13 cellular contexts compared by ENCODE assay signal in genomic region chr1:237817277-237817676, GRCh38.
DNase-seq lines count a peak whose midpoint lies in the region; ATAC-seq and TF ChIP-seq lines count a peak whose summit lies in the region.
"Had no signal": no experiment of that assay in that cellular context is flagged by ENCODE, and none has a peak within 500 bp of the region (broad histone marks: within the 10 kb centered on the region; RNA-seq: fewer than 3 reads in every experiment).

No MANE protein-coding gene starts in this region.

- no peaks in the 10 kb centered on the region for H3K9me1 ChIP-seq in IMR-90 (ENCODE audit: insufficient read depth, low read length)

- H3K27me3 ChIP-seq in IMR-90 (ENCODE audit: control insufficient read depth, insufficient read depth, low read length) (no peaks in the 10 kb centered on the region), thoracic aorta (replicated peaks; ENCODE audit: insufficient read depth) (no peaks in the 10 kb centered on the region), GM23338 (ENCODE audit: insufficient read depth) (no peaks in the 10 kb centered on the region)
- H3K27me3 ChIP-seq: BLaER1 treated with 17β-estradiol and CSF1 and Interleukin-3, amounts not matched to agents 10 nM and 100 nM had no signal

- no peak overlapping the region for H3K27ac Mint-ChIP-seq in stimulated activated naive B cell treated with anti-CD40 and anti-IgM and Interleukin-4, amounts not matched to agents 10 μg/mL and 1 μg/mL and 100 μg/mL, for 72 hours
- H3K27ac Mint-ChIP-seq in GM23338 = no peak overlapping the region
- H3K27ac Mint-ChIP-seq: CD4-positive, CD25-positive, alpha-beta regulatory T cell had no signal

- no peaks in the 10 kb centered on the region for H3K79me1 ChIP-seq in IMR-90 (ENCODE audit: low read depth in 1 of 2, low read length in 2 of 2)

- in situ Hi-C loops in IMR-90 (cut with MboI; ENCODE audit: low sequenced_read_pairs) = no loop called here

- H3K36me3 Mint-ChIP-seq in stimulated activated naive B cell treated with anti-CD40 and anti-IgM and Interleukin-4, amounts not matched to agents 10 μg/mL and 1 μg/mL and 100 μg/mL, for 72 hours = no peaks in the 10 kb centered on the region
- peaks cover 15% of the 10 kb centered on the region; the same call in 2 of the 3 replicates for H3K36me3 Mint-ChIP-seq in GM23338 (ENCODE audit: low read depth)
- H3K36me3 Mint-ChIP-seq: CD4-positive, CD25-positive, alpha-beta regulatory T cell had no signal

- H2AFZ ChIP-seq in IMR-90 (replicated peaks; ENCODE audit: low read length, poor library complexity) (no peak overlapping the region), GM23338 (no peak overlapping the region)
- H2AFZ ChIP-seq: GM23248 had no signal

- no peak overlapping the region for H3K4me3 Mint-ChIP-seq in stimulated activated naive B cell treated with anti-CD40 and anti-IgM and Interleukin-4, amounts not matched to agents 10 μg/mL and 1 μg/mL and 100 μg/mL, for 72 hours
- no peak overlapping the region for H3K4me3 Mint-ChIP-seq in GM23338
- H3K4me3 Mint-ChIP-seq: CD4-positive, CD25-positive, alpha-beta regulatory T cell had no signal

- H4K5ac ChIP-seq in IMR-90 (ENCODE audit: low read depth, low read length) = no peak overlapping the region

- CTCF ChIA-PET in IMR-90 (lab: Yijun Ruan, JAX) = interaction anchor here (0.6 to 1.2 kb wide), 3 partner anchors 34 to 1277 kb away, joined by 3 read pairs; no protein-coding TSS in a partner anchor

- no peak overlapping the region for H4K91ac ChIP-seq in IMR-90 (ENCODE audit: insufficient read depth, low read depth, low read length)

- no peaks in the 10 kb centered on the region for H3K9me2 ChIP-seq in GM23338 (ENCODE audit: insufficient read depth)

- H3F3A ChIP-seq in GM23338 (replicated peaks; ENCODE audit: low read depth) = no peaks in the 10 kb centered on the region

- TF ChIP-seq CTCF in IMR-90 (conservative IDR thresholded peaks at IDR 0.05; ENCODE audit: low read depth, low read length) = no peak
- TF ChIP-seq CTCF in thoracic aorta (IDR thresholded peaks at IDR 0.05) = no peak
- TF ChIP-seq CTCF in GM23338 (conservative IDR thresholded peaks at IDR 0.05; ENCODE audit: low read depth in 2 of 2) = no peak

- peaks cover 1% of the 10 kb centered on the region; the same call in 1 of the 2 replicates for H3K9me3 ChIP-seq in IMR-90 (ENCODE audit: control insufficient read depth, insufficient read depth, low read length)
- no peaks in the 10 kb centered on the region for H3K9me3 ChIP-seq in thoracic aorta
- H3K9me3 ChIP-seq: BLaER1 treated with 17β-estradiol and CSF1 and Interleukin-3, amounts not matched to agents 10 nM and 100 nM had no signal

- WGBS in IMR-90 (ENCODE audit: extremely low coverage in 2 of 2, insufficient read length in 1 of 2), 2 experiments = no CpG with 5 or more reads among the region's 1 CpG

- H3K4me3 ChIP-seq in IMR-90 (ENCODE audit: insufficient read depth, low read depth, low read length) = no peak overlapping the region
- H3K4me3 ChIP-seq in thoracic aorta = no peak overlapping the region
- H3K4me3 ChIP-seq in GM23338 = no peak overlapping the region
- H3K4me3 ChIP-seq: BLaER1 treated with 17β-estradiol and CSF1 and Interleukin-3, amounts not matched to agents 10 nM and 100 nM; GM23248 had no signal

- no peak overlapping the region for H3K4ac ChIP-seq in IMR-90 (ENCODE audit: low read depth, low read length)

- POLR2A ChIA-PET in IMR-90 (lab: Charles Lee; ENCODE audit: unreplicated experiment) = interaction anchor here (0.6 kb wide), 1 partner anchor 101 kb away, joined by 3 read pairs; no protein-coding TSS in a partner anchor

- H3K4me2 ChIP-seq in IMR-90 (ENCODE audit: low read depth, low read length) (no peak overlapping the region), GM23338 (no peak overlapping the region)
- H3K4me2 ChIP-seq: BLaER1 treated with 17β-estradiol and CSF1 and Interleukin-3, amounts not matched to agents 10 nM and 100 nM had no signal

- no peaks in the 10 kb centered on the region for H3K79me2 ChIP-seq in GM23338 (replicated peaks; ENCODE audit: insufficient read depth)

- H3K18ac ChIP-seq in IMR-90 (ENCODE audit: low read depth, low read length) = no peak overlapping the region

- ATAC-seq in IMR-90 (ENCODE audit: low read depth) = peak; percentile 35
- ATAC-seq in thoracic aorta (ENCODE audit: insufficient number of reproducible peaks, low FRiP score, low read depth) = peak; percentile 75
- ATAC-seq in stimulated activated naive B cell treated with anti-CD40 and anti-IgM and Interleukin-4, amounts not matched to agents 10 μg/mL and 1 μg/mL and 100 μg/mL, for 72 hours (replicated peaks) = no peak
- ATAC-seq in GM23338 = no peak

- dilution Hi-C loops in IMR-90 (cut with HindIII; ENCODE audit: low sequenced_read_pairs, unreplicated experiment) = no loop called here

- DNase-seq in EL = peak; percentile 13
- no peak for DNase-seq in IMR-90
- peak; percentile 41 for DNase-seq in astrocyte of the hippocampus (ENCODE audit: low read depth, low spot score)
- no peak for DNase-seq in thoracic aorta (ENCODE audit: low spot score)
- no peak for DNase-seq in stimulated activated naive B cell treated with anti-CD40 and anti-IgM and Interleukin-4, amounts not matched to agents 10 μg/mL and 1 μg/mL and 100 μg/mL, for 72 hours
- DNase-seq in iPS-NIHi7 (ENCODE audit: extremely low spot score) = no peak
- DNase-seq in GM23338 (ENCODE audit: low spot score) = no peak
- DNase-seq: ACHN; CD4-positive, CD25-positive, alpha-beta regulatory T cell; DMS53; GM23248; H7 had no signal

- H3K56ac ChIP-seq in IMR-90 (ENCODE audit: extremely low read depth, insufficient read depth, low read length) = no peak overlapping the region

- BruUV-seq in IMR-90 (replicated peaks; lab: Mats Ljungman, UMichigan) = no TSS peak

- H3K4me1 Mint-ChIP-seq in stimulated activated naive B cell treated with anti-CD40 and anti-IgM and Interleukin-4, amounts not matched to agents 10 μg/mL and 1 μg/mL and 100 μg/mL, for 72 hours = no peaks in the 10 kb centered on the region
- peaks cover 13% of the 10 kb centered on the region for H3K4me1 Mint-ChIP-seq in GM23338
- H3K4me1 Mint-ChIP-seq: CD4-positive, CD25-positive, alpha-beta regulatory T cell had no signal

- no peak overlapping the region for H2BK15ac ChIP-seq in IMR-90 (ENCODE audit: low read depth, low read length)

- H3K9me3 Mint-ChIP-seq in stimulated activated naive B cell treated with anti-CD40 and anti-IgM and Interleukin-4, amounts not matched to agents 10 μg/mL and 1 μg/mL and 100 μg/mL, for 72 hours = peaks cover 0 to 2% of the 10 kb centered on the region in 2 donors
- peaks cover 6% of the 10 kb centered on the region; the same call in 2 of the 3 replicates for H3K9me3 Mint-ChIP-seq in GM23338

- H2BK20ac ChIP-seq in IMR-90 (ENCODE audit: low read depth, low read length) = no peak overlapping the region

- H3K27ac ChIP-seq in IMR-90 (ENCODE audit: insufficient read depth, low read length) = no peak overlapping the region
- peak overlapping the region; percentile 28 to 61 for H3K27ac ChIP-seq in thoracic aorta
- no peak overlapping the region for H3K27ac ChIP-seq in GM23338 (ENCODE audit: low read depth)
- H3K27ac ChIP-seq: BLaER1 treated with 17β-estradiol and CSF1 and Interleukin-3, amounts not matched to agents 10 nM and 100 nM; GM23248 had no signal

- no peak for TF ChIP-seq POLR2A in IMR-90 (IDR thresholded peaks at IDR 0.05; ENCODE audit: low read depth, low read length)

- H4K8ac ChIP-seq in IMR-90 (ENCODE audit: low read depth in 2 of 2, low read length in 2 of 2) = no peak overlapping the region

- no peak for TF ChIP-seq RAD21 in IMR-90 (IDR thresholded peaks at IDR 0.05; ENCODE audit: low read length)

- H3K36me3 ChIP-seq in IMR-90 (ENCODE audit: control insufficient read depth, insufficient read depth, low read length) (no peaks in the 10 kb centered on the region), thoracic aorta (no peaks in the 10 kb centered on the region), GM23338 (ENCODE audit: insufficient read depth) (no peaks in the 10 kb centered on the region)
- H3K36me3 ChIP-seq: BLaER1 treated with 17β-estradiol and CSF1 and Interleukin-3, amounts not matched to agents 10 nM and 100 nM had no signal

- no peak overlapping the region for H2BK5ac ChIP-seq in IMR-90 (ENCODE audit: low read depth, low read length, poor library complexity, severe bottlenecking)

- no peak overlapping the region for H3K23ac ChIP-seq in IMR-90 (ENCODE audit: low read depth, low read length)

- intact Hi-C loops in IMR-90 (cut with micrococcal nuclease) = no loop called here

- H4K20me1 ChIP-seq in IMR-90 (ENCODE audit: insufficient read depth, low read length) = no peaks in the 10 kb centered on the region
- H4K20me1 ChIP-seq in GM23338 (replicated peaks; ENCODE audit: insufficient read depth) = no peaks in the 10 kb centered on the region
- H4K20me1 ChIP-seq: BLaER1 treated with 17β-estradiol and CSF1 and Interleukin-3, amounts not matched to agents 10 nM and 100 nM had no signal

- H3K14ac ChIP-seq in IMR-90 (replicated peaks; ENCODE audit: low read depth, low read length) = no peak overlapping the region

- peaks cover 0 to 4% of the 10 kb centered on the region in 2 donors for H3K27me3 Mint-ChIP-seq in stimulated activated naive B cell treated with anti-CD40 and anti-IgM and Interleukin-4, amounts not matched to agents 10 μg/mL and 1 μg/mL and 100 μg/mL, for 72 hours
- H3K27me3 Mint-ChIP-seq in GM23338 (ENCODE audit: insufficient read depth, low read depth, poor library complexity) = no peaks in the 10 kb centered on the region
- H3K27me3 Mint-ChIP-seq: CD4-positive, CD25-positive, alpha-beta regulatory T cell had no signal

- no peaks in the 10 kb centered on the region for H3K4me1 ChIP-seq in IMR-90 (ENCODE audit: control insufficient read depth, insufficient read depth, low read length)
- peaks cover 5 to 26% of the 10 kb centered on the region in 2 donors for H3K4me1 ChIP-seq in thoracic aorta (ENCODE audit: control insufficient read depth in 1 of 2, low read depth in 2 of 2)
- H3K4me1 ChIP-seq in GM23338 (ENCODE audit: insufficient read depth) = 0 out of 2 replicates have a peak, but pooled peaks cover 10% of the 10 kb centered on the region
- H3K4me1 ChIP-seq: BLaER1 treated with 17β-estradiol and CSF1 and Interleukin-3, amounts not matched to agents 10 nM and 100 nM had no signal

- no peak overlapping the region for H2BK120ac ChIP-seq in IMR-90 (ENCODE audit: low read depth, low read length)

- H3K9ac ChIP-seq in IMR-90 (ENCODE audit: low read depth, low read length) = no peak overlapping the region
- H3K9ac ChIP-seq: BLaER1 treated with 17β-estradiol and CSF1 and Interleukin-3, amounts not matched to agents 10 nM and 100 nM; GM23248 had no signal

- no peak overlapping the region for H2AK9ac ChIP-seq in IMR-90 (replicated peaks; ENCODE audit: low read depth, low read length, poor library complexity)

- H2AK5ac ChIP-seq in IMR-90 (ENCODE audit: low read depth, low read length) = no peak overlapping the region

TF ChIP-seq in IMR-90, 13 proteins besides CTCF, POLR2A, EP300 and RAD21 (continues in another document):
- TF ChIP-seq MAFK (IDR thresholded peaks at IDR 0.05; ENCODE audit: low read depth, low read length) (no peak), FOS (IDR thresholded peaks at IDR 0.05; ENCODE audit: low read depth, low read length) (no peak)

TF ChIP-seq in GM23338, 12 proteins besides CTCF, POLR2A, EP300 and RAD21 (continues in another document):
- TF ChIP-seq CREB1 (CRISPR knock-in tag; IDR thresholded peaks at IDR 0.05; ENCODE audit: low read depth) = no peak
- no peak for TF ChIP-seq NANOG (IDR thresholded peaks at IDR 0.05; ENCODE audit: borderline replicate concordance)
- TF ChIP-seq ZNF331 (CRISPR knock-in tag; IDR thresholded peaks at IDR 0.05; ENCODE audit: low read depth) = no peak

Comparison
In these comparisons a context has a peak if more than half of its experiments do, and no peak if none do; other contexts are left out.
1. DNase-seq: peak in EL (single experiment) and astrocyte of the hippocampus (single experiment); none in IMR-90 (single experiment), thoracic aorta (single experiment), stimulated activated naive B cell treated with anti-CD40 and anti-IgM and Interleukin-4, amounts not matched to agents 10 μg/mL and 1 μg/mL and 100 μg/mL, for 72 hours (single experiment), iPS-NIHi7 (single experiment) and GM23338 (single experiment).
2. ATAC-seq: peak in IMR-90 (single experiment) and thoracic aorta (single experiment); none in stimulated activated naive B cell treated with anti-CD40 and anti-IgM and Interleukin-4, amounts not matched to agents 10 μg/mL and 1 μg/mL and 100 μg/mL, for 72 hours (0 of 2) and GM23338 (single experiment).
3. H3K27ac ChIP-seq: peak in thoracic aorta (2 of 2); none in IMR-90 (single experiment) and GM23338 (single experiment).